Comparison of ENCODE assay signal across 8 cellular contexts in genomic region chr15:60660290-60661051, GRCh38.
DNase-seq lines count a peak whose midpoint lies in the region; ATAC-seq and TF ChIP-seq lines count a peak whose summit lies in the region.

No MANE protein-coding gene starts in this region.

- intact Hi-C loops in activated CD4-positive, alpha-beta T cell treated with anti-CD3 and anti-CD28 coated beads for 36 hours (cut with DNase I, micrococcal nuclease) = loop anchor here in 1 of 2 experiments (1.0 kb wide), 2 partner anchors 10 to 35 kb away; no protein-coding TSS in a partner anchor
- intact Hi-C loops in left colon (cut with DNase I, micrococcal nuclease) = no loop called here

- POLR2A ChIA-PET in activated CD4-positive, alpha-beta T cell treated with anti-CD3 and anti-CD28 coated beads for 36 hours (lab: Charles Lee) = interaction anchor here (0.6 kb wide), 1 partner anchor 163 kb away, joined by 3 read pairs; no protein-coding TSS in a partner anchor
- POLR2A ChIA-PET in WTC11 (lab: Charles Lee) = interaction anchor here (0.6 kb wide), 1 partner anchor 325 kb away, joined by 3 read pairs; no protein-coding TSS in a partner anchor

- no peaks in the 10 kb centered on the region for H3K27me3 Mint-ChIP-seq in activated CD4-positive, alpha-beta T cell treated with anti-CD3 and anti-CD28 coated beads for 36 hours
- H3K27me3 Mint-ChIP-seq in WTC11 (ENCODE audit: low read depth) = no peaks in the 10 kb centered on the region

- ATAC-seq in activated CD4-positive, alpha-beta T cell treated with anti-CD3 and anti-CD28 coated beads for 36 hours = peak; percentile 99
- ATAC-seq in HG02798 (IDR thresholded peaks at IDR 0.05; ENCODE audit: poor library complexity, unreplicated experiment) (peak; percentile 93), WTC11 (no peak), left colon (peak; percentile 45)

- H3K9me3 Mint-ChIP-seq in activated CD4-positive, alpha-beta T cell treated with anti-CD3 and anti-CD28 coated beads for 36 hours (ENCODE audit: low read depth) = no peaks in the 10 kb centered on the region
- H3K9me3 Mint-ChIP-seq in WTC11 = no peaks in the 10 kb centered on the region

- H3K36me3 Mint-ChIP-seq in activated CD4-positive, alpha-beta T cell treated with anti-CD3 and anti-CD28 coated beads for 36 hours (ENCODE audit: low read depth) = no peaks in the 10 kb centered on the region
- no peaks in the 10 kb centered on the region for H3K36me3 Mint-ChIP-seq in WTC11

- no peak overlapping the region for H3K4me3 Mint-ChIP-seq in activated CD4-positive, alpha-beta T cell treated with anti-CD3 and anti-CD28 coated beads for 36 hours
- no peak overlapping the region for H3K4me3 Mint-ChIP-seq in WTC11

- DNase-seq in activated CD4-positive, alpha-beta T cell treated with anti-CD3 and anti-CD28 coated beads for 36 hours = no peak
- no peak for DNase-seq in activated CD4-positive, alpha-beta T cell treated with anti-CD3 and anti-CD28 coated beads, Interleukin-2, amount 50 U/mL, for 4 hours
- DNase-seq in WTC11 (ENCODE audit: low spot score) = no peak
- DNase-seq in left colon = no peak
- no peak for DNase-seq in SHP77 (lab: John Stamatoyannopoulos, UW)
- no peak for DNase-seq in stimulated activated CD4-positive, alpha-beta T cell treated with anti-CD3 and anti-CD28 coated beads, Interleukin-12 subunit alpha, Interleukin-12 subunit beta, amount 100 ng/mL, for 4 hours
- DNase-seq in middle frontal gyrus (ENCODE audit: extremely low spot score, low spot score) = no peak

- CTCF ChIA-PET in activated CD4-positive, alpha-beta T cell treated with anti-CD3 and anti-CD28 coated beads for 36 hours (lab: Charles Lee) = interaction anchor here (0.5 to 1.8 kb wide), 6 partner anchors 8 to 489 kb away, joined by 3 to 5 read pairs (median 4); no protein-coding TSS in a partner anchor
- CTCF ChIA-PET in WTC11 (lab: Charles Lee) = interaction anchor here (1.5 to 2.1 kb wide), 2 partner anchors 12 to 127 kb away, joined by 3 to 6 read pairs; no protein-coding TSS in a partner anchor

- no peak for TF ChIP-seq CTCF in WTC11 (IDR thresholded peaks at IDR 0.05)

- no peak overlapping the region for H3K27ac Mint-ChIP-seq in activated CD4-positive, alpha-beta T cell treated with anti-CD3 and anti-CD28 coated beads for 36 hours
- peak overlapping the region; percentile 43; the same call in 1 of the 2 replicates for H3K27ac Mint-ChIP-seq in WTC11

- H3K4me1 Mint-ChIP-seq in activated CD4-positive, alpha-beta T cell treated with anti-CD3 and anti-CD28 coated beads for 36 hours = peaks cover 22% of the 10 kb centered on the region
- peaks cover 50% of the 10 kb centered on the region for H3K4me1 Mint-ChIP-seq in WTC11

TF ChIP-seq in WTC11, 78 proteins besides CTCF, POLR2A, EP300 and RAD21:
- TF ChIP-seq, protein P1, sequence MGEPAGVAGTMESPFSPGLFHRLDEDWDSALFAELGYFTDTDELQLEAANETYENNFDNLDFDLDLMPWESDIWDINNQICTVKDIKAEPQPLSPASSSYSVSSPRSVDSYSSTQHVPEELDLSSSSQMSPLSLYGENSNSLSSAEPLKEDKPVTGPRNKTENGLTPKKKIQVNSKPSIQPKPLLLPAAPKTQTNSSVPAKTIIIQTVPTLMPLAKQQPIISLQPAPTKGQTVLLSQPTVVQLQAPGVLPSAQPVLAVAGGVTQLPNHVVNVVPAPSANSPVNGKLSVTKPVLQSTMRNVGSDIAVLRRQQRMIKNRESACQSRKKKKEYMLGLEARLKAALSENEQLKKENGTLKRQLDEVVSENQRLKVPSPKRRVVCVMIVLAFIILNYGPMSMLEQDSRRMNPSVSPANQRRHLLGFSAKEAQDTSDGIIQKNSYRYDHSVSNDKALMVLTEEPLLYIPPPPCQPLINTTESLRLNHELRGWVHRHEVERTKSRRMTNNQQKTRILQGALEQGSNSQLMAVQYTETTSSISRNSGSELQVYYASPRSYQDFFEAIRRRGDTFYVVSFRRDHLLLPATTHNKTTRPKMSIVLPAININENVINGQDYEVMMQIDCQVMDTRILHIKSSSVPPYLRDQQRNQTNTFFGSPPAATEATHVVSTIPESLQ (CRISPR knock-in tag; IDR thresholded peaks at IDR 0.05) = no peak
- TF ChIP-seq FOXK1 (CRISPR knock-in tag; IDR thresholded peaks at IDR 0.05) (no peak), PREB (CRISPR knock-in tag; IDR thresholded peaks at IDR 0.05; ENCODE audit: borderline replicate concordance) (no peak), KAT7 (CRISPR knock-in tag; IDR thresholded peaks at IDR 0.05; ENCODE audit: borderline replicate concordance) (no peak)
- TF ChIP-seq, protein P2, sequence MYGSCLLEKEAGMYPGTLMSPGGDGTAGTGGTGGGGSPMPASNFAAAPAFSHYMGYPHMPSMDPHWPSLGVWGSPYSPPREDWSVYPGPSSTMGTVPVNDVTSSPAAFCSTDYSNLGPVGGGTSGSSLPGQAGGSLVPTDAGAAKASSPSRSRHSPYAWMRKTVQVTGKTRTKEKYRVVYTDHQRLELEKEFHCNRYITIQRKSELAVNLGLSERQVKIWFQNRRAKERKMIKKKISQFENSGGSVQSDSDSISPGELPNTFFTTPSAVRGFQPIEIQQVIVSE (CRISPR knock-in tag; IDR thresholded peaks at IDR 0.05; ENCODE audit: borderline replicate concordance) = no peak
- TF ChIP-seq, protein P3, sequence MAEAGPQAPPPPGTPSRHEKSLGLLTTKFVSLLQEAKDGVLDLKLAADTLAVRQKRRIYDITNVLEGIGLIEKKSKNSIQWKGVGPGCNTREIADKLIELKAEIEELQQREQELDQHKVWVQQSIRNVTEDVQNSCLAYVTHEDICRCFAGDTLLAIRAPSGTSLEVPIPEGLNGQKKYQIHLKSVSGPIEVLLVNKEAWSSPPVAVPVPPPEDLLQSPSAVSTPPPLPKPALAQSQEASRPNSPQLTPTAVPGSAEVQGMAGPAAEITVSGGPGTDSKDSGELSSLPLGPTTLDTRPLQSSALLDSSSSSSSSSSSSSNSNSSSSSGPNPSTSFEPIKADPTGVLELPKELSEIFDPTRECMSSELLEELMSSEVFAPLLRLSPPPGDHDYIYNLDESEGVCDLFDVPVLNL (CRISPR knock-in tag; IDR thresholded peaks at IDR 0.05; ENCODE audit: borderline replicate concordance, low read depth) = no peak
- TF ChIP-seq, protein P4, sequence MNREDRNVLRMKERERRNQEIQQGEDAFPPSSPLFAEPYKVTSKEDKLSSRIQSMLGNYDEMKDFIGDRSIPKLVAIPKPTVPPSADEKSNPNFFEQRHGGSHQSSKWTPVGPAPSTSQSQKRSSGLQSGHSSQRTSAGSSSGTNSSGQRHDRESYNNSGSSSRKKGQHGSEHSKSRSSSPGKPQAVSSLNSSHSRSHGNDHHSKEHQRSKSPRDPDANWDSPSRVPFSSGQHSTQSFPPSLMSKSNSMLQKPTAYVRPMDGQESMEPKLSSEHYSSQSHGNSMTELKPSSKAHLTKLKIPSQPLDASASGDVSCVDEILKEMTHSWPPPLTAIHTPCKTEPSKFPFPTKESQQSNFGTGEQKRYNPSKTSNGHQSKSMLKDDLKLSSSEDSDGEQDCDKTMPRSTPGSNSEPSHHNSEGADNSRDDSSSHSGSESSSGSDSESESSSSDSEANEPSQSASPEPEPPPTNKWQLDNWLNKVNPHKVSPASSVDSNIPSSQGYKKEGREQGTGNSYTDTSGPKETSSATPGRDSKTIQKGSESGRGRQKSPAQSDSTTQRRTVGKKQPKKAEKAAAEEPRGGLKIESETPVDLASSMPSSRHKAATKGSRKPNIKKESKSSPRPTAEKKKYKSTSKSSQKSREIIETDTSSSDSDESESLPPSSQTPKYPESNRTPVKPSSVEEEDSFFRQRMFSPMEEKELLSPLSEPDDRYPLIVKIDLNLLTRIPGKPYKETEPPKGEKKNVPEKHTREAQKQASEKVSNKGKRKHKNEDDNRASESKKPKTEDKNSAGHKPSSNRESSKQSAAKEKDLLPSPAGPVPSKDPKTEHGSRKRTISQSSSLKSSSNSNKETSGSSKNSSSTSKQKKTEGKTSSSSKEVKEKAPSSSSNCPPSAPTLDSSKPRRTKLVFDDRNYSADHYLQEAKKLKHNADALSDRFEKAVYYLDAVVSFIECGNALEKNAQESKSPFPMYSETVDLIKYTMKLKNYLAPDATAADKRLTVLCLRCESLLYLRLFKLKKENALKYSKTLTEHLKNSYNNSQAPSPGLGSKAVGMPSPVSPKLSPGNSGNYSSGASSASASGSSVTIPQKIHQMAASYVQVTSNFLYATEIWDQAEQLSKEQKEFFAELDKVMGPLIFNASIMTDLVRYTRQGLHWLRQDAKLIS (CRISPR knock-in tag; IDR thresholded peaks at IDR 0.05; ENCODE audit: borderline replicate concordance) = no peak
